ENCODE assay signal across 1 cellular context in genomic region chr1:16032388-16033100, GRCh38.
TF ChIP-seq lines count a peak whose summit lies in the region.

No MANE protein-coding gene starts in this region.

TF ChIP-seq in A549, 52 proteins besides CTCF, POLR2A, EP300 and RAD21 (continued from another document):
- TF ChIP-seq CHD2 (IDR thresholded peaks at IDR 0.05; ENCODE audit: low read length, partially characterized antibody) (no peak), USF2 (IDR thresholded peaks at IDR 0.05) (no peak), EHF (CRISPR knock-in tag; IDR thresholded peaks at IDR 0.05) (no peak)
TF ChIP-seq in A549: peak in this region for 2.
